8 cellular contexts compared by ENCODE assay signal in the genomic region with DNA sequence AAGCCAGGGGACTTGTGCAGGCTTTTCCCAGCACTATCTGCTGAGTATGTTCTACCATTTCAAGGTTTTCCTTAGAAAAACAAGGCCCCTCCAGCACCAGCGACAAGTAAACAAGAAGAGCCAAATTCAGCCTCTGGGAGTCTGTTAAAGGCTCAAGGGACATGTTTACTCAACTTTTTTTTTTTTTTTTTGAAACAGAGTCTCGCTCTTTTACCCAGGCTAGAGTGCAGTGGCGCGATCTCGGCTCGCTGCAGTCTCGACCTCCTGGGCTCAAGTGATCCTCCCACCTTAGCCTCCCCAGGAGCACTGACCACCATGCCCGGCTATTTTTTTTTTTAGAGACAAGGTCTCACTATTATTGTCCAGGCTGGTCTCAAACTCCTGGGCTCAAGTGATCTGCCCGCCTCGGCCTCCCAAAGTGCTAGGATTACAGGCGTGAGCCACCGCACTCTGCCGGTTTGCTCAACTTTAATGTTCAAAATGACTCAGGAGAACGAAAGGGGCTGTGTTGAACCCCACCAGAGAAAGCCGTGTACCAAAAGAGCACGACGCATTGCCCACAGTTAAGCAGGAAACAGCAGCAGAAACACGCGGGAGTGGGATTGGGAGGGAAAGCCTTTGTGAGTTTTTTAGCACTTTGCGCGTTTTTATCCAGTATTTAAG. TPM values are rescaled to one million over a fixed set of nuclear protein-coding genes. Genes with fewer than 3 reads are reported as not detected.
DNase-seq lines count a peak whose midpoint lies in the region; ATAC-seq lines count a peak whose summit lies in the region.

No MANE protein-coding gene starts in this region.

- peak overlapping the region; percentile 95 for H3K27ac Mint-ChIP-seq in activated naive CD4-positive, alpha-beta T cell treated with anti-CD3 and anti-CD28 coated beads for 36 hours

- H3K4me3 ChIP-seq in iPS-18a (ENCODE audit: low read length) = peak overlapping the region; percentile 88

- no peaks in the 10 kb centered on the region for H3K27me3 ChIP-seq in iPS-18a (ENCODE audit: control insufficient read depth, insufficient read depth, low read length)

- H3K36me3 ChIP-seq in iPS-18a (ENCODE audit: control insufficient read depth, low read depth, low read length) = peaks cover 37% of the 10 kb centered on the region

- H3K9ac ChIP-seq in iPS-18a (ENCODE audit: low read length) = peak overlapping the region; percentile 93

- H3K9me3 Mint-ChIP-seq in activated naive CD4-positive, alpha-beta T cell treated with anti-CD3 and anti-CD28 coated beads for 36 hours = no peaks in the 10 kb centered on the region

- peaks cover 42% of the 10 kb centered on the region for H3K4me1 Mint-ChIP-seq in activated naive CD4-positive, alpha-beta T cell treated with anti-CD3 and anti-CD28 coated beads for 36 hours (ENCODE audit: low read depth)

- H3K27me3 Mint-ChIP-seq in activated naive CD4-positive, alpha-beta T cell treated with anti-CD3 and anti-CD28 coated beads for 36 hours (ENCODE audit: low read depth) = no peaks in the 10 kb centered on the region

- peaks cover 5% of the 10 kb centered on the region for H3K4me1 ChIP-seq in iPS-18a (ENCODE audit: control insufficient read depth, low read depth, low read length)

- ATAC-seq in HG03571 (IDR thresholded peaks at IDR 0.05; ENCODE audit: unreplicated experiment) (peak; percentile 17), GM19324 (IDR thresholded peaks at IDR 0.05; ENCODE audit: low FRiP score, unreplicated experiment) (no peak)

- CTCF ChIA-PET in activated naive CD4-positive, alpha-beta T cell treated with anti-CD3 and anti-CD28 coated beads for 36 hours (lab: Charles Lee) = no interaction called here

- peaks cover 18% of the 10 kb centered on the region for H3K36me3 Mint-ChIP-seq in activated naive CD4-positive, alpha-beta T cell treated with anti-CD3 and anti-CD28 coated beads for 36 hours (ENCODE audit: low read depth)

- DNase-seq in DMS 273 (lab: John Stamatoyannopoulos, UW; ENCODE audit: unreplicated experiment) (peak; percentile 52), DMS 273 treated with DMSO at 0.1 percent for 48 hours (lab: John Stamatoyannopoulos, UW) (no peak), NCI-H1694 (lab: John Stamatoyannopoulos, UW) (no peak)
- peak; percentile 54 for DNase-seq in activated naive CD4-positive, alpha-beta T cell treated with anti-CD3 and anti-CD28 coated beads for 36 hours
- peak; percentile 41 to 47 for DNase-seq in stimulated activated CD4-positive, alpha-beta T cell treated with anti-CD3 and anti-CD28 coated beads, Interleukin-2, amount 100 ng/mL, for 24 hours

- peak overlapping the region; percentile 93 for H3K4me3 Mint-ChIP-seq in activated naive CD4-positive, alpha-beta T cell treated with anti-CD3 and anti-CD28 coated beads for 36 hours

- intact Hi-C loops in activated naive CD4-positive, alpha-beta T cell treated with anti-CD3 and anti-CD28 coated beads for 36 hours (cut with micrococcal nuclease) = loop anchor here (1.0 to 5.0 kb wide), 9 partner anchors 13 to 441 kb away; a partner anchor contains a TSS

- H3K9me3 ChIP-seq in iPS-18a (ENCODE audit: control insufficient read depth, low read depth, low read length) = no peaks in the 10 kb centered on the region

- H3K27ac ChIP-seq in iPS-18a (ENCODE audit: low read length) = peak overlapping the region; percentile 61

RNA-seq across cellular contexts. Expression of a gene that starts 0.8 kb away (rescaled TPM):
- 100 to 1,000 TPM; 215 to 216 TPM for total RNA-seq in activated naive CD4-positive, alpha-beta T cell treated with anti-CD3 and anti-CD28 coated beads for 36 hours

RNA-seq across cellular contexts. Expression of a gene that starts 12.3 kb away (rescaled TPM):
- 10 to 100 TPM; 46.1 to 51.7 TPM for total RNA-seq in activated naive CD4-positive, alpha-beta T cell treated with anti-CD3 and anti-CD28 coated beads for 36 hours

RNA-seq across cellular contexts. Expression of a gene that starts 29.5 kb away (rescaled TPM):
- 10 to 100 TPM; 27.1 to 29.7 TPM for total RNA-seq in activated naive CD4-positive, alpha-beta T cell treated with anti-CD3 and anti-CD28 coated beads for 36 hours

Comparison
In these comparisons a context has a peak if more than half of its experiments do, and no peak if none do; other contexts are left out.
1. DNase-seq: peak in DMS 273 (single experiment), activated naive CD4-positive, alpha-beta T cell treated with anti-CD3 and anti-CD28 coated beads for 36 hours (single experiment) and stimulated activated CD4-positive, alpha-beta T cell treated with anti-CD3 and anti-CD28 coated beads, Interleukin-2, amount 100 ng/mL, for 24 hours (2 of 2); none in DMS 273 treated with DMSO at 0.1 percent for 48 hours (single experiment) and NCI-H1694 (single experiment).